In genomic region chr15:74958908-74959642, GRCh38 we compare ENCODE assay signal across 2 cellular contexts.
TF ChIP-seq lines count a peak whose summit lies in the region.

No MANE protein-coding gene starts in this region.

TF ChIP-seq in GM12878, 131 proteins besides CTCF, POLR2A, EP300 and RAD21:
- no peak for TF ChIP-seq DPF2 (IDR thresholded peaks at IDR 0.05)
- 0 out of 2 replicates have a peak, but pooled peaks have one; percentile 20 for TF ChIP-seq EED (IDR thresholded peaks at IDR 0.05; ENCODE audit: low read depth)
- TF ChIP-seq NR2F1 (conservative IDR thresholded peaks at IDR 0.05): 0 out of 2 replicates have a peak, but pooled peaks have one; percentile 17

TF ChIP-seq in liver, 16 proteins besides CTCF, POLR2A, EP300 and RAD21:
- TF ChIP-seq FOXA1 (IDR thresholded peaks at IDR 0.05): no peak
- TF ChIP-seq HNF4A (conservative IDR thresholded peaks at IDR 0.05): no peak
- TF ChIP-seq REST (IDR thresholded peaks at IDR 0.05): no peak
- TF ChIP-seq JUND (IDR thresholded peaks at IDR 0.05): no peak
- TF ChIP-seq HNF4G (IDR thresholded peaks at IDR 0.05): no peak
- TF ChIP-seq MAX (IDR thresholded peaks at IDR 0.05): no peak
- TF ChIP-seq EGR1 (IDR thresholded peaks at IDR 0.05; ENCODE audit: low read depth in 2 of 2): no peak
- no peak for TF ChIP-seq FOXA2 (IDR thresholded peaks at IDR 0.05)
- no peak for TF ChIP-seq TAF1 (conservative IDR thresholded peaks at IDR 0.05)
- no peak for TF ChIP-seq ZBTB33 (IDR thresholded peaks at IDR 0.05)
- no peak for TF ChIP-seq GABPA (IDR thresholded peaks at IDR 0.05 in 1 of 2, conservative IDR thresholded peaks at IDR 0.05 in 1 of 2)
- no peak for TF ChIP-seq YY1 (IDR thresholded peaks at IDR 0.05)
- TF ChIP-seq SP1 (IDR thresholded peaks at IDR 0.05): no peak
- no peak for TF ChIP-seq NR2F2 (IDR thresholded peaks at IDR 0.05)
- no peak for TF ChIP-seq RXRA (IDR thresholded peaks at IDR 0.05)
- no peak for TF ChIP-seq ATF3 (IDR thresholded peaks at IDR 0.05)
